Comparison of ENCODE assay signal across 9 cellular contexts in the genomic region with DNA sequence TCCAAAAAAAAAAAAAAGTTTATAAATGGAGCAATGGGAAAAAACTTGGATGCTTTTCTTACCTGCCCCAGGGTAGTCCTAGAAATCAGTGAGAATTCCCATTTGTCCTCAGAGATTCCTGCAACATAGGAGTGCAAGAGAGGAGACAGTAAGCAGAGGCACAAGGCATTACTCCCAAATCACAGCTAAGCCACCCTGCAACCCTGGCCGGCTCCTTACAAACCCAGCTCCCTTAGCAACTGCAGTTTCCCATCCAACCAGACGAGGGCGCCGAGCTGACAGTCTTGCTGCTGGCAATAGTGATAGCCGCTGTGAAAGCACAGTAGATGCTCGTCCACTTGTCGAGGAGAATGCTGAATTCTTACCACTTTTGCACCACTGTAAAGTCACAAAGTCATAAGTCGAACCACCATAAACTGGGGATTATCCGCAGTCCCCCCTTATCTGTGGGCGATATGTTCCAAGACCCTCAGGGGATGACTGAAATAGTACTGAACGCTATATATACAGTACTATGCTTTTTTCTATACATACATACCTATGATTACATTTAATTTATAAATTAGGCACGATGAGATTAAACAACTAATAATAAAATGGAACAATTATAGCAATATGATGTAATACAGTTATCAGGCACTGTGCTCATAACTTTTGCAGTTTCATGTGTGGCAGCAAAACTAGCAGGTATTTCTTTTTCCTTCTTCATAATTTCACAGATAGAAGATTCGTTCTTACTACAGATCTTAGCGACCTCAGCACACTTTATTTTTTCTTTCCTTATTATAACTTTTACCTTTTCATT. TPM values are rescaled to one million over a fixed set of nuclear protein-coding genes. Genes with fewer than 3 reads are reported as not detected.
DNase-seq lines count a peak whose midpoint lies in the region; ATAC-seq and TF ChIP-seq lines count a peak whose summit lies in the region.
"Had no signal": no experiment of that assay in that cellular context is flagged by ENCODE, and none has a peak within 500 bp of the region (broad histone marks: within the 10 kb centered on the region; RNA-seq: fewer than 3 reads in every experiment).

No MANE protein-coding gene starts in this region.

- H3K27me3 Mint-ChIP-seq in Calu3 (ENCODE audit: unreplicated experiment), result no peaks in the 10 kb centered on the region

- ATAC-seq in HG03135 (IDR thresholded peaks at IDR 0.05; ENCODE audit: unreplicated experiment) (peak; percentile 61), HG02938 (IDR thresholded peaks at IDR 0.05; ENCODE audit: unreplicated experiment) (no peak)

- H3K27ac Mint-ChIP-seq in Calu3 (ENCODE audit: unreplicated experiment), result no peak overlapping the region
- H3K27ac Mint-ChIP-seq: T-helper 1 cell treated with Interleukin-12 subunit alpha and Interleukin-12 subunit beta and Interleukin-4 antibody, amounts not matched to agents 30 μg/mL and 1 μg/mL, for 36 hours had no signal

- 13 to 16% methylated on average over 14 of the region's 14 CpGs for WGBS in lower leg skin, 2 donors

- DNase-seq in Calu3 (peak; percentile 84), NCI-H526 treated with DMSO at 0.1 percent for 48 hours (lab: John Stamatoyannopoulos, UW) (peak; percentile 55), choroid plexus epithelial cell (ENCODE audit: low read depth) (peak; percentile 92), lower leg skin (ENCODE audit: low spot score in 2 of 2) (peak; percentile 84 to 97)
- DNase-seq in activated CD4-positive, alpha-beta T cell treated with anti-CD3 and anti-CD28 coated beads for 4 hours, result peak; percentile 78 to 89
- DNase-seq in stimulated activated CD4-positive, alpha-beta T cell treated with anti-CD3 and anti-CD28 coated beads, TNF-alpha, amount 100 ng/mL, for 4 hours (ENCODE audit: low read depth in 3 of 3), result peak; percentile 75 to 78 (median 76)

- H3K36me3 Mint-ChIP-seq in Calu3 (ENCODE audit: insufficient read depth, unreplicated experiment), result peaks cover 5% of the 10 kb centered on the region

- no peaks in the 10 kb centered on the region for H3K9me3 Mint-ChIP-seq in Calu3 (ENCODE audit: low read depth, unreplicated experiment)
- H3K9me3 Mint-ChIP-seq: T-helper 1 cell treated with Interleukin-12 subunit alpha and Interleukin-12 subunit beta and Interleukin-4 antibody, amounts not matched to agents 30 μg/mL and 1 μg/mL, for 36 hours had no signal

- no peak for TF ChIP-seq POLR2A in lower leg skin (IDR thresholded peaks at IDR 0.05)

- no TSS peak for BruUV-seq in Calu3 (replicated peaks; lab: Mats Ljungman, UMichigan)

- CTCF ChIA-PET in Calu3 (lab: Charles Lee), result interaction anchor here (0.6 to 1.8 kb wide), 7 partner anchors 27 to 471 kb away, joined by 3 to 24 read pairs (median 4); a partner anchor contains a TSS

- H3K4me3 Mint-ChIP-seq in Calu3 (ENCODE audit: low read depth, unreplicated experiment), result no peak overlapping the region
- H3K4me3 Mint-ChIP-seq: T-helper 1 cell treated with Interleukin-12 subunit alpha and Interleukin-12 subunit beta and Interleukin-4 antibody, amounts not matched to agents 30 μg/mL and 1 μg/mL, for 36 hours had no signal

- intact Hi-C loops in Calu3 (cut with micrococcal nuclease; ENCODE audit: unreplicated experiment) (loop anchor here (1.0 to 2.0 kb wide), 2 partner anchors 83 to 144 kb away; no protein-coding TSS in a partner anchor), lower leg skin (cut with DNase I; ENCODE audit: low total_unique reads) (no loop called here)

- H3K4me3 ChIP-seq in choroid plexus epithelial cell (ENCODE audit: low read depth, low read length), result no peak overlapping the region
- no peak overlapping the region for H3K4me3 ChIP-seq in lower leg skin (ENCODE audit: low read depth, poor library complexity, severe bottlenecking)

- peak; percentile 80 for TF ChIP-seq CTCF in Calu3 (IDR thresholded peaks at IDR 0.05; ENCODE audit: unreplicated experiment)
- TF ChIP-seq CTCF in choroid plexus epithelial cell (conservative IDR thresholded peaks at IDR 0.05; ENCODE audit: low read depth, low read length), result peak; percentile 97
- peak in 1 of 3 donors; percentile 49 for TF ChIP-seq CTCF in lower leg skin (IDR thresholded peaks at IDR 0.05)

- peaks cover 8% of the 10 kb centered on the region for H3K4me1 Mint-ChIP-seq in Calu3 (ENCODE audit: low read depth, unreplicated experiment)

RNA-seq across cellular contexts. Expression of a gene that starts 6.0 kb away (rescaled TPM):
- total RNA-seq in Calu3 (2022), result 30.6 and 33.0 TPM in 2 replicates
- 100 to 1,000 TPM in 1 of 4 donors, 10 to 100 TPM in 3; 77.0 to 115 (median 85.7) TPM for total RNA-seq in lower leg skin

RNA-seq across cellular contexts. Expression of a gene that starts 18.7 kb away (rescaled TPM):
- total RNA-seq in Calu3 (2022) (52.0 and 66.5 TPM in 2 replicates), lower leg skin (10 to 100 TPM; 57.6 to 76.0 (median 66.7) TPM)

RNA-seq across cellular contexts. Expression of a gene that starts 28.3 kb away (rescaled TPM):
- total RNA-seq in Calu3 (2022) (76.7 and 97.9 TPM in 2 replicates), lower leg skin (10 to 100 TPM; 12.8 to 39.3 (median 29.5) TPM)

RNA-seq across cellular contexts. Expression of a gene that starts 29.0 kb away (rescaled TPM):
- total RNA-seq in Calu3 (2022), result 32.4 and 36.5 TPM in 2 replicates
- 10 to 100 TPM; 33.6 to 40.4 (median 39.9) TPM for total RNA-seq in lower leg skin

RNA-seq across cellular contexts. Expression of a gene that starts 53.0 kb away (rescaled TPM):
- 23.1 and 27.8 TPM in 2 replicates for total RNA-seq in Calu3 (2022)
- total RNA-seq in lower leg skin, result 10 to 100 TPM; 30.9 to 44.9 (median 36.0) TPM
